In the genomic region with DNA sequence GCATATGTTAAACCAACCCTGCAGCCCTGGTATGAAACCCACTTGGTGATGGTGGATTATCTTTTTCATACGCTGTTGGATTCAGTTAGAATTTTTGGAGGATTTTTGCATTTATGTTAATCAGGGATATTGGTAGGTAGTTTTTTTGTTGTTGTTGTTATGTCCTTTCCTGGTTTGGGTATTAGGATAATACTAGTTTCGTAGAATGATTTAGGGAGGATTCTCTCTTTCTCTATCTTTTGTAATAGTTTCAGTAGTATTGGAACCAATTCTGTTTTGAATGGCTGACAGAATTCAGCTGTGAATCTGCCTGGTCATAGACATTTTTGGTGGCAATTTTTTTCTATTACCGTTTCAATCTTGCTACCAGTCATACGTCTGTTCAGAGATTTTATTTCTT, we compare ENCODE assay signal across 26 cellular contexts.
"Had no signal": no experiment of that assay in that cellular context is flagged by ENCODE, and none has a peak within 500 bp of the region (broad histone marks: within the 10 kb centered on the region; RNA-seq: fewer than 3 reads in every experiment).

No MANE protein-coding gene starts in this region.

- ATAC-seq: Panc1 had no signal

- H3K36me3 Mint-ChIP-seq: activated naive CD4-positive, alpha-beta T cell treated with anti-CD3 and anti-CD28 coated beads, Interleukin-2, amount 50 U/mL, for 24 hours had no signal

- H3K4me3 Mint-ChIP-seq: activated CD4-positive, alpha-beta T cell treated with anti-CD3 and anti-CD28 coated beads, Interleukin-2, amount 10 ng/mL, durations not matched to agents 7 days and 5 days; activated naive CD4-positive, alpha-beta T cell treated with anti-CD3 and anti-CD28 coated beads, Interleukin-2, amount 50 U/mL, for 24 hours; activated naive CD8-positive, alpha-beta T cell treated with anti-CD3 and anti-CD28 coated beads, Interleukin-2, amount 50 U/mL, for 24 hours; activated T-helper 17 cell treated with anti-CD3 and anti-CD28 coated beads, Interleukin-2, amount 50 U/mL, for 72 hours had no signal

- H3K9me3 Mint-ChIP-seq: activated CD4-positive, alpha-beta T cell treated with anti-CD3 and anti-CD28 coated beads, Interleukin-2, amount 10 ng/mL, durations not matched to agents 7 days and 5 days; activated naive CD4-positive, alpha-beta T cell treated with anti-CD3 and anti-CD28 coated beads, Interleukin-2, amount 50 U/mL, for 24 hours had no signal

- H3K27ac Mint-ChIP-seq: activated CD4-positive, alpha-beta T cell treated with anti-CD3 and anti-CD28 coated beads, Interleukin-2, amount 10 ng/mL, durations not matched to agents 7 days and 5 days; activated naive CD4-positive, alpha-beta T cell treated with anti-CD3 and anti-CD28 coated beads, Interleukin-2, amount 50 U/mL, for 24 hours; activated T-helper 17 cell treated with anti-CD3 and anti-CD28 coated beads, Interleukin-2, amount 50 U/mL, for 72 hours had no signal

- DNase-seq: activated CD4-positive, alpha-beta T cell treated with anti-CD3 and anti-CD28 coated beads for 1 hour; activated CD4-positive, alpha-beta T cell treated with anti-CD3 and anti-CD28 coated beads, Interleukin-2, amount 10 ng/mL, durations not matched to agents 7 days and 5 days; activated CD4-positive, CD25-positive, alpha-beta regulatory T cell; activated CD8-positive, alpha-beta memory T cell treated with anti-CD3 and anti-CD28 coated beads, Interleukin-2, amount 50 U/mL, for 4 hours; activated gamma-delta T cell; activated naive CD4-positive, alpha-beta T cell treated with Interleukin-2 at 50 U/mL for 16 hours; activated T-cell treated with anti-CD3 and anti-CD28 coated beads for 4 hours; anterior cingulate cortex; brain microvascular endothelial cell; central memory CD4-positive, alpha-beta T cell; Karpas-422; NCI-H1048; NCI-H1105 treated with DMSO at 0.1 percent for 48 hours; NCI-H1436 treated with DMSO at 0.1 percent for 48 hours; NCI-H1694 treated with DMSO at 0.1 percent for 48 hours; NCI-H2029; NCI-H345; NCI-H524 treated with DMSO at 0.1 percent for 48 hours; SHP77; SJCRH30; T1000; WERI-Rb-1 had no signal

- H3K4me1 Mint-ChIP-seq: activated CD4-positive, alpha-beta T cell treated with anti-CD3 and anti-CD28 coated beads, Interleukin-2, amount 10 ng/mL, durations not matched to agents 7 days and 5 days; activated naive CD4-positive, alpha-beta T cell treated with anti-CD3 and anti-CD28 coated beads, Interleukin-2, amount 50 U/mL, for 24 hours; activated T-helper 17 cell treated with anti-CD3 and anti-CD28 coated beads, Interleukin-2, amount 50 U/mL, for 72 hours had no signal
